In the genomic region with DNA sequence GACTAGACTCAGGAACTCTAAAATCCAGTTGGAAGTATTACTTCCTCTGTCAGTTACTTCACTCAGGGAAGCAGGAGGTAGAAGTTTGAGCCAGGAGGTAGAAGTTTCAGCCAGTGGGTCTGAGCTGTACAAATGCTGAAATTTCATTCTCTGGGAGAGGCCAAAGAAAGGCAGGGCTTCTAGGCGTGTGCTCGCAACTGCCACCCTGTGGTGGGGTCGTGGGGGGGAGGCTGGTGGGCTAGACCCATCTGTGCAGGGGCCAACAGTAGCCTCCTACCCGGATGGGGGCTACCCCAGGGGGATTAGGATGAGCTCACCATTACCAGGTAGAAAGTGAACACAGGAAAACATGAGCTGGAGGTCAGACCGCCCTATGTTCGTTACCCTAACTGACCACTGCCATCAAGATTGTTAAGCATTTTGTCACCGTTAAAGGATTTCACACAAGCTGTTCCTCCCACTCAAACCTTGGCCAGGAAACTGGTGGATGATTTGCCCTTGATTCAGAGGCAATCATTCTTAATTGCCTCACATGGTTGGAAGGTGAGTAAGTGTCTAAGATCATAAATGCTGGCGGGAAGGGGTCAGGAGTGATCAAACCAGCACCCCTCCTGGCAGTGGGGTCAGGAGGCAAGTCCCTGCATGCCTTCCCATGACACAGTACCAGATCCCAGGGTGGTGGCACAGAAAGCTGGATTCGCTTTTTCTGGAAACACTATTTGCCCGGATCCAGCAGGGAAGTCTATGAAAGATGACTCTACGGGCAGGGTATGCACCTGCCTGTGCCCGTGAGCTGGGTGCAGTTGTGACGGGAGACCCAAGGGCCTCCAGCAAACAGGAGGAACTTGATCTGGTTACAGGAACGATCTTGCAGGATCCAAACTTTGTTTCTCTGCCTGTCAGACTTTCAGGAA, we compare ENCODE assay signal across 8 cellular contexts. TPM values are rescaled to one million over a fixed set of nuclear protein-coding genes. Genes with fewer than 3 reads are reported as not detected.
DNase-seq lines count a peak whose midpoint lies in the region; ATAC-seq, FAIRE-seq and TF ChIP-seq lines count a peak whose summit lies in the region.

No MANE protein-coding gene starts in this region.

- CTCF ChIA-PET in A549 (lab: Yijun Ruan, JAX) = interaction anchor here (0.8 to 2.1 kb wide), 10 partner anchors 10 to 460 kb away, joined by 3 to 14 read pairs (median 4); no protein-coding TSS in a partner anchor

- H3K4me3 ChIP-seq in A549 = no peak overlapping the region

- peak; percentile 8 to 39; a peak in 2 of 5 replicates for TF ChIP-seq RAD21 in A549 (conservative IDR thresholded peaks at IDR 0.05 in 1 of 2, IDR thresholded peaks at IDR 0.05 in 1 of 2)

- DNase-seq in A549 (ENCODE audit: low read depth in 1 of 2, low spot score in 1 of 2) = peak; percentile 36 to 67
- DNase-seq in HTR-8/SVneo (ENCODE audit: insufficient read length, low spot score) = peak; percentile 78
- peak; percentile 61 for DNase-seq in amniotic stem cell (lab: John Stamatoyannopoulos, UW)
- peak; percentile 100 for DNase-seq in kidney tubule cell (ENCODE audit: low spot score)
- no peak for DNase-seq in activated effector memory CD4-positive, alpha-beta T cell treated with anti-CD3 and anti-CD28 coated beads, Interleukin-2, amount 50 U/mL, for 16 hours
- DNase-seq in medulla oblongata (ENCODE audit: extremely low spot score) = no peak
- DNase-seq in NCI-H1436 treated with DMSO at 0.1 percent for 48 hours (lab: John Stamatoyannopoulos, UW) = no peak

- peaks cover 28% of the 10 kb centered on the region for H3K4me1 ChIP-seq in A549

- H3K9me3 ChIP-seq in A549 = 0 out of 3 replicates have a peak, but pooled peaks cover 2% of the 10 kb centered on the region

- ATAC-seq in A549 (peak; percentile 69 to 71), HG03039 (IDR thresholded peaks at IDR 0.05; ENCODE audit: unreplicated experiment) (no peak)

- POLR2A ChIA-PET in A549 (lab: Yijun Ruan, JAX) = interaction anchor here (1.2 kb wide), 1 partner anchor 52 kb away, joined by 5 read pairs; no protein-coding TSS in a partner anchor

- FAIRE-seq in A549 (lab: Jason Lieb, UNC) (no peak), HTR-8/SVneo (lab: Jason Lieb, UNC) (peak; percentile 97)

- peak overlapping the region; percentile 55 to 84 for H3K27ac ChIP-seq in A549

- 33% methylated on average over 13 of the region's 14 CpGs for WGBS in A549 (ENCODE audit: missing lambda C conversion rate)

- no peak for TF ChIP-seq POLR2A in A549 (IDR thresholded peaks at IDR 0.05; ENCODE audit: low read length)

- peak overlapping the region; percentile 66 for H3K4me2 ChIP-seq in A549

- peak; percentile 37 for TF ChIP-seq CTCF in A549 (IDR thresholded peaks at IDR 0.05)

- 0 out of 5 replicates have a peak, but pooled peaks of 1 of the 2 experiments have one; percentile 17 for TF ChIP-seq EP300 in A549 (IDR thresholded peaks at IDR 0.05)

TF ChIP-seq in A549, 52 proteins besides CTCF, POLR2A, EP300 and RAD21:
- no peak for TF ChIP-seq TFCP2L1 (CRISPR knock-in tag; IDR thresholded peaks at IDR 0.05)
- no peak for TF ChIP-seq ZFP36 (IDR thresholded peaks at IDR 0.05; ENCODE audit: borderline replicate concordance, partially characterized antibody)
- TF ChIP-seq FOSL2 (IDR thresholded peaks at IDR 0.05) = no peak
- peak; percentile 56 for TF ChIP-seq FOSL2 (CRISPR knock-in tag; IDR thresholded peaks at IDR 0.05)
- TF ChIP-seq MAZ (IDR thresholded peaks at IDR 0.05; ENCODE audit: borderline replicate concordance, low read depth, low read length) = no peak
- no peak for TF ChIP-seq MYC (IDR thresholded peaks at IDR 0.05; ENCODE audit: borderline replicate concordance, low read length)
- no peak for TF ChIP-seq HOXA7 (CRISPR knock-in tag; IDR thresholded peaks at IDR 0.05)
- TF ChIP-seq CHD2 (IDR thresholded peaks at IDR 0.05; ENCODE audit: low read length, partially characterized antibody) = no peak
- no peak for TF ChIP-seq ZC3H11A (IDR thresholded peaks at IDR 0.05)
- no peak for TF ChIP-seq RARB (CRISPR knock-in tag; IDR thresholded peaks at IDR 0.05)
- TF ChIP-seq ZSCAN20 (CRISPR knock-in tag; IDR thresholded peaks at IDR 0.05) = no peak
- no peak for TF ChIP-seq CEBPB (IDR thresholded peaks at IDR 0.05)
- peak; percentile 30; the same call in 1 of the 2 replicates for TF ChIP-seq GATA3 (IDR thresholded peaks at IDR 0.05; ENCODE audit: borderline replicate concordance)
- TF ChIP-seq SMC3 (IDR thresholded peaks at IDR 0.05) = peak; percentile 30; the same call in 1 of the 3 replicates
- no peak for TF ChIP-seq NFE2L2 (conservative IDR thresholded peaks at IDR 0.05; ENCODE audit: low read length)
- TF ChIP-seq, protein P1, sequence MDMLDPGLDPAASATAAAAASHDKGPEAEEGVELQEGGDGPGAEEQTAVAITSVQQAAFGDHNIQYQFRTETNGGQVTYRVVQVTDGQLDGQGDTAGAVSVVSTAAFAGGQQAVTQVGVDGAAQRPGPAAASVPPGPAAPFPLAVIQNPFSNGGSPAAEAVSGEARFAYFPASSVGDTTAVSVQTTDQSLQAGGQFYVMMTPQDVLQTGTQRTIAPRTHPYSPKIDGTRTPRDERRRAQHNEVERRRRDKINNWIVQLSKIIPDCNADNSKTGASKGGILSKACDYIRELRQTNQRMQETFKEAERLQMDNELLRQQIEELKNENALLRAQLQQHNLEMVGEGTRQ (IDR thresholded peaks at IDR 0.05) = no peak
- peak; percentile 48; the same call in 1 of the 2 replicates for TF ChIP-seq JUNB (IDR thresholded peaks at IDR 0.05)
- TF ChIP-seq MAFK (IDR thresholded peaks at IDR 0.05; ENCODE audit: partially characterized antibody) = no peak

RNA-seq across cellular contexts. Expression of gene FHL2, which starts 5.2 kb away (rescaled TPM):
- polyA plus RNA-seq in A549 (2011; rRNA removed) = 85.9 and 97.6 TPM in 2 replicates
- 59.4 and 66.7 TPM in 2 replicates for polyA plus RNA-seq in A549 (2012; cell fraction: cytosol; rRNA removed)
- polyA plus RNA-seq in A549 (2012; cell fraction: nucleus; rRNA removed) = 44.8 and 46.9 TPM in 2 replicates
- 57.9 to 70.3 TPM (median 68.1 TPM) in 3 replicates for polyA plus RNA-seq in A549 (2017; fragmentation: RNase III; extraction: RNeasy Plus Mini Kit Qiagen cat#74134 plus additional on column Dnase treatment)
- polyA minus RNA-seq in A549 (2011; rRNA and poly(A)+ RNA removed) = 81.4 and 86.9 TPM in 2 replicates

Comparison
In these comparisons a context has a peak if more than half of its experiments do, and no peak if none do; other contexts are left out.
1. DNase-seq: peak in A549 (2 of 2), HTR-8/SVneo (single experiment), amniotic stem cell (single experiment) and kidney tubule cell (single experiment); none in activated effector memory CD4-positive, alpha-beta T cell treated with anti-CD3 and anti-CD28 coated beads, Interleukin-2, amount 50 U/mL, for 16 hours (single experiment), medulla oblongata (single experiment) and NCI-H1436 treated with DMSO at 0.1 percent for 48 hours (single experiment).